9 cellular contexts compared by ENCODE assay signal in genomic region chr9:95772320-95773060, GRCh38.
DNase-seq lines count a peak whose midpoint lies in the region; ATAC-seq and TF ChIP-seq lines count a peak whose summit lies in the region.
"Had no signal": no experiment of that assay in that cellular context is flagged by ENCODE, and none has a peak within 500 bp of the region (broad histone marks: within the 10 kb centered on the region; RNA-seq: fewer than 3 reads in every experiment).

No MANE protein-coding gene starts in this region.

- H3K9me3 ChIP-seq in SJSA1 (replicated peaks) (no peaks in the 10 kb centered on the region), ovary (no peaks in the 10 kb centered on the region)

- WGBS in ovary, 3 donors: 15 to 24% (median 20%) methylated on average over 30 of the region's 30 CpGs

- no peak for TF ChIP-seq EP300 in ovary (IDR thresholded peaks at IDR 0.05)

- TF ChIP-seq CTCF in ovary (IDR thresholded peaks at IDR 0.05): no peak

- H3K27me3 ChIP-seq in SJSA1 (replicated peaks): no peaks in the 10 kb centered on the region
- no peaks in the 10 kb centered on the region for H3K27me3 ChIP-seq in ovary

- peaks cover 89% of the 10 kb centered on the region for H3K4me1 ChIP-seq in SJSA1 (replicated peaks)
- peaks cover 23% of the 10 kb centered on the region for H3K4me1 ChIP-seq in ovary (ENCODE audit: insufficient read depth)

- no peak for TF ChIP-seq POLR2A in ovary (IDR thresholded peaks at IDR 0.05)

- intact Hi-C loops in ovary (cut with DNase I): loop anchor here in 1 of 4 donors (10.0 kb wide), 1 partner anchor 102 kb away; the partner anchor contains the start of gene ERCC6L2

- DNase-seq in Daoy (ENCODE audit: low read depth): peak; percentile 33
- peak; percentile 61 to 66 for DNase-seq in SJSA1 (ENCODE audit: low read depth in 1 of 2, low spot score in 2 of 2)
- peak; percentile 29 for DNase-seq in foreskin melanocyte
- peak; percentile 74 to 84 (median 78) for DNase-seq in ovary
- DNase-seq in 8988T: no peak
- no peak for DNase-seq in MV-4-11 (lab: John Stamatoyannopoulos, UW)
- no peak for DNase-seq in stimulated activated CD4-positive, alpha-beta T cell treated with anti-CD3 and anti-CD28 coated beads, Interleukin-4, amount 100 ng/mL, for 4 hours
- DNase-seq: activated B cell treated with CpG ODN at 0.5 μM for 24 hours had no signal

- H3K27ac ChIP-seq in SJSA1: peak overlapping the region; percentile 80
- H3K27ac ChIP-seq in ovary: peak overlapping the region; percentile 54 to 75

- H3K4me3 ChIP-seq in SJSA1 (no peak overlapping the region), ovary (no peak overlapping the region)

- H3K36me3 ChIP-seq in SJSA1: no peaks in the 10 kb centered on the region
- no peaks in the 10 kb centered on the region for H3K36me3 ChIP-seq in ovary

- no peak for ATAC-seq in HG03442 (IDR thresholded peaks at IDR 0.05; ENCODE audit: unreplicated experiment)

Comparison
In these comparisons a context has a peak if more than half of its experiments do, and no peak if none do; other contexts are left out.
1. DNase-seq: peak in Daoy (single experiment), SJSA1 (2 of 2), foreskin melanocyte (single experiment) and ovary (5 of 5); none in 8988T (single experiment), MV-4-11 (single experiment) and stimulated activated CD4-positive, alpha-beta T cell treated with anti-CD3 and anti-CD28 coated beads, Interleukin-4, amount 100 ng/mL, for 4 hours (0 of 2).